In the genomic region with DNA sequence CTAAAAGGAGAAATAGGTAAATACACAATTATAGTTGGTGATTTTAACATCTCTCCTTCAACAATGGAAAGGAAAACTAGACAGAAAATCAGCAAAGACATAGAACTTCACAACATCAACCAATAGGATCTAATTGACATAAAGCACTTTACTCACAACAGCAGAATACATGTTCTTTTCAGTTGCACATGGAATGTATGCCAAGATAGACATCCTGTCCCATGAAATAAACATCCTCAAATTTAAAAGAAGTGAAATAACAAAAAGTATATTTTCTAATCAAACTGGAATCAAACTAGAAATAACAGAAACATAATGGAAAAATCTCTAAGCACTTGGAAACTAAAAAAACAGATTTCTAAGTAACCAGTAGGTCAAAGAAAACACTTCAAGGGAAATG, we compare ENCODE assay signal across 25 cellular contexts.
"Had no signal": no experiment of that assay in that cellular context is flagged by ENCODE, and none has a peak within 500 bp of the region (broad histone marks: within the 10 kb centered on the region; RNA-seq: fewer than 3 reads in every experiment).

No MANE protein-coding gene starts in this region.

- H3K4me3 ChIP-seq: colonic mucosa, ovary, prostate gland, uterus had no signal

- H3K9me3 ChIP-seq: colonic mucosa, neutrophil, ovary, prostate gland, uterus had no signal

- FAIRE-seq: bronchial epithelial cell, keratinocyte had no signal

- H3K4me1 Mint-ChIP-seq: nephron progenitor cell had no signal

- H3K4me3 Mint-ChIP-seq: activated naive CD4-positive, alpha-beta T cell treated with anti-CD3 and anti-CD28 coated beads, Interleukin-2, amount 10 ng/mL, durations not matched to agents 7 days and 5 days; effector memory CD8-positive, alpha-beta T cell; nephron progenitor cell; T-helper 1 cell treated with Interleukin-12 subunit alpha and Interleukin-12 subunit beta and Interleukin-4 antibody, amounts not matched to agents 30 μg/mL and 1 μg/mL, for 36 hours; type B pancreatic cell; WTC11 had no signal

- H3K27me3 ChIP-seq: colonic mucosa, neutrophil, ovary, uterus had no signal

- H3K27me3 Mint-ChIP-seq: activated naive CD4-positive, alpha-beta T cell treated with anti-CD3 and anti-CD28 coated beads, Interleukin-2, amount 10 ng/mL, durations not matched to agents 7 days and 5 days; effector memory CD8-positive, alpha-beta T cell; type B pancreatic cell had no signal

- ATAC-seq: effector memory CD8-positive, alpha-beta T cell; left cardiac atrium; left ventricle myocardium superior; WTC11 had no signal

- H3K27ac ChIP-seq: colonic mucosa, neutrophil, ovary, prostate gland, uterus had no signal

- H3K27ac Mint-ChIP-seq: activated naive CD4-positive, alpha-beta T cell treated with anti-CD3 and anti-CD28 coated beads, Interleukin-2, amount 10 ng/mL, durations not matched to agents 7 days and 5 days; effector memory CD8-positive, alpha-beta T cell; T-helper 1 cell treated with Interleukin-12 subunit alpha and Interleukin-12 subunit beta and Interleukin-4 antibody, amounts not matched to agents 30 μg/mL and 1 μg/mL, for 36 hours; type B pancreatic cell; WTC11 had no signal

- H3K36me3 ChIP-seq: colonic mucosa, neutrophil, ovary, prostate gland, uterus had no signal

- DNase-seq: activated CD4-positive, alpha-beta T cell treated with anti-CD3 and anti-CD28 coated beads for 1 hour; activated CD8-positive, alpha-beta memory T cell treated with anti-CD3 and anti-CD28 coated beads for 24 hours; activated gamma-delta T cell; activated naive CD4-positive, alpha-beta T cell treated with anti-CD3 and anti-CD28 coated beads, Interleukin-2, amount 10 ng/mL, durations not matched to agents 7 days and 5 days; colonic mucosa; effector memory CD8-positive, alpha-beta T cell; head of caudate nucleus; hippocampal formation; left cardiac atrium; left ventricle myocardium superior; nephron progenitor cell; ovary; stimulated activated CD4-positive, alpha-beta T cell treated with anti-CD3 and anti-CD28 coated beads, Interleukin-15, amount 100 ng/mL, for 24 hours; stimulated activated CD4-positive, alpha-beta T cell treated with anti-CD3 and anti-CD28 coated beads, Interleukin-2, amount 100 ng/mL, for 24 hours; stimulated activated naive CD4-positive, alpha-beta T cell treated with Interleukin-2 at 50 U/mL for 16 hours; SW 1271; T1000; uterus had no signal
